ENCODE assay signal across 8 cellular contexts in the genomic region with DNA sequence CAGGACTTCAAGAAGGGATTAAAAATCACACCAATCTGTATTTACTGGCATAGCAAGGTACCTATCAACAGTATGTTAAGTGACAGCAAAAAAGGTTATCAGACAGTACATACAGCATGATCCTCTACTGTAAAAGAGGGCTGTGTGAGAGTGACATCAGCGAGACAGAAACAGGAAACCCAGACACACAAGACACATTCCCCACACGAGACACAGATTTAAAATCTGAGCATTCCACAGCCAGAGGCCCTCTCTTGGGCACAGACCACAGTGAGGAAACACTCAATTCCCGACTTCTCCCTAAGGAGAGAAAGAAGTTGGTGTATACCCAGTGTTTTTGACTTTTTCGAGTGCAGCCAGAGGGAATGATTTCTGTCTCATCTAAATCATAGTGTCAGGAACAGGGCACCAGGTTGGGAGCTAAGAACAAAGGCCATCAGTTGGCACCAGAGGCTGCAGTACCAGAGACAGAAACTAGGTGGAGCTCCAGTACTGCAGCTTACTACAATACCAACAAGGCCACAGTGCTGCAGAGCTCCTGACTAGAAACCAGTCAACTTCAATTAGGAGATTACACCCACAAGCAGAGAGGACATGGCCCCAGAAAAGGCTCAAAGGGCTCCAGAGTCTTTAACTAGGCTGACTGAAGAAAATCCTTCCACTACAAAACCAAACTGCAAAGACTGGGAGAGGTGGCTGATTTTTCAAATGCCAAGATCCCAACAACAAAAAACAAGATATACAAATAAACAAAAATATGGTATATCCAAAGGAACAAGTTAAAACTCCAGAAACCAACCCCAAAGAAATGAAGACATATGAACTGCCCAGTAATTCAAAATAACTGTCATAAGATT. TPM values are rescaled to one million over a fixed set of nuclear protein-coding genes. Genes with fewer than 3 reads are reported as not detected.
A peak's percentile ranks its signal among the peaks of the same experiment; 100 is the strongest.
DNase-seq lines count a peak whose midpoint lies in the region; ATAC-seq, FAIRE-seq and TF ChIP-seq lines count a peak whose summit lies in the region.

No MANE protein-coding gene starts in this region.

- FAIRE-seq in RCC 7860 (lab: Jason Lieb, UNC): no peak

- H3F3A ChIP-seq in Loucy (ENCODE audit: low read depth) (no peaks in the 10 kb centered on the region), neural progenitor cell (ENCODE audit: low read depth) (no peaks in the 10 kb centered on the region)

- no peak overlapping the region for H3K27ac ChIP-seq in neural progenitor cell
- H3K27ac ChIP-seq in substantia nigra (ENCODE audit: low read depth, low read length, poor library complexity, severe bottlenecking): peak overlapping the region; percentile 39

- H2AFZ ChIP-seq in Loucy (ENCODE audit: low read length) (no peak overlapping the region), neural progenitor cell (replicated peaks) (peak overlapping the region; percentile 78)

- ATAC-seq in activated T-cell treated with anti-CD3 and anti-CD28 coated beads, Interleukin-2, amount 50 U/mL, for 4 hours: peak; percentile 93 to 95

- peaks cover 32% of the 10 kb centered on the region for H3K36me3 Mint-ChIP-seq in activated T-cell treated with anti-CD3 and anti-CD28 coated beads, Interleukin-2, amount 50 U/mL, for 4 hours (ENCODE audit: insufficient read depth)
- H3K36me3 Mint-ChIP-seq in neural progenitor cell: peaks cover 2% of the 10 kb centered on the region

- H3K4me3 Mint-ChIP-seq in activated T-cell treated with anti-CD3 and anti-CD28 coated beads, Interleukin-2, amount 50 U/mL, for 4 hours: peak overlapping the region; percentile 12
- H3K4me3 Mint-ChIP-seq in neural progenitor cell: no peak overlapping the region

- no peaks in the 10 kb centered on the region for H3K27me3 Mint-ChIP-seq in activated T-cell treated with anti-CD3 and anti-CD28 coated beads, Interleukin-2, amount 50 U/mL, for 4 hours (ENCODE audit: low read depth)
- H3K27me3 Mint-ChIP-seq in neural progenitor cell (ENCODE audit: insufficient read depth, low read depth): no peaks in the 10 kb centered on the region

- no peaks in the 10 kb centered on the region for H3K9me2 ChIP-seq in Loucy (replicated peaks; ENCODE audit: low read depth, low read length)

- no peak overlapping the region for H3K9ac ChIP-seq in Loucy (ENCODE audit: low read depth, low read length, poor library complexity, severe bottlenecking)
- H3K9ac ChIP-seq in neural progenitor cell: no peak overlapping the region

- peak overlapping the region; percentile 34 for H3K27ac Mint-ChIP-seq in neural progenitor cell

- TF ChIP-seq CTCF in Loucy (conservative IDR thresholded peaks at IDR 0.05; ENCODE audit: low read length) (peak; percentile 99), fibroblast of mammary gland (conservative IDR thresholded peaks at IDR 0.05; ENCODE audit: control insufficient read depth, insufficient read depth, low read depth, low read length) (peak; percentile 100), neural progenitor cell (IDR thresholded peaks at IDR 0.05) (peak; percentile 99)

- DNase-seq in Ammon's horn (ENCODE audit: low spot score): peak; percentile 86
- peak; percentile 8 for DNase-seq in GM19240 (ENCODE audit: insufficient read length, low spot score)
- DNase-seq in RCC 7860 (ENCODE audit: low spot score): peak; percentile 66
- DNase-seq in activated T-cell treated with anti-CD3 and anti-CD28 coated beads, Interleukin-2, amount 50 U/mL, for 4 hours: peak; percentile 83
- DNase-seq in fibroblast of mammary gland (ENCODE audit: low read depth): peak; percentile 78
- DNase-seq in neural progenitor cell (ENCODE audit: low spot score): peak; percentile 86
- DNase-seq in substantia nigra (lab: John Stamatoyannopoulos, UW): peak in 45 of 49 donors; percentile 15 to 84 (median 67)

- H3K9me3 Mint-ChIP-seq in activated T-cell treated with anti-CD3 and anti-CD28 coated beads, Interleukin-2, amount 50 U/mL, for 4 hours: no peaks in the 10 kb centered on the region
- no peaks in the 10 kb centered on the region for H3K9me3 Mint-ChIP-seq in neural progenitor cell

- H3K4me2 ChIP-seq in Loucy (ENCODE audit: low read depth, low read length, poor library complexity, severe bottlenecking) (no peak overlapping the region), neural progenitor cell (no peak overlapping the region)

- H3K27me3 ChIP-seq in Loucy (ENCODE audit: insufficient read depth, low read length, poor library complexity, severe bottlenecking): no peaks in the 10 kb centered on the region
- H3K27me3 ChIP-seq in neural progenitor cell: no peaks in the 10 kb centered on the region

- no peaks in the 10 kb centered on the region for H4K20me1 ChIP-seq in Loucy (ENCODE audit: insufficient read depth, low read length, poor library complexity, severe bottlenecking)
- no peaks in the 10 kb centered on the region for H4K20me1 ChIP-seq in neural progenitor cell (ENCODE audit: low read depth)

- H3K4me3 ChIP-seq in Loucy (ENCODE audit: low read length, poor library complexity, severe bottlenecking): no peak overlapping the region
- no peak overlapping the region for H3K4me3 ChIP-seq in fibroblast of mammary gland (ENCODE audit: control insufficient read depth, low read depth, low read length)
- no peak overlapping the region for H3K4me3 ChIP-seq in neural progenitor cell

- H3K36me3 ChIP-seq in Loucy (ENCODE audit: insufficient read depth, low read length): peaks cover 14% of the 10 kb centered on the region; the same call in 1 of the 2 replicates
- no peaks in the 10 kb centered on the region for H3K36me3 ChIP-seq in neural progenitor cell

- H3K9me3 ChIP-seq in Loucy (ENCODE audit: insufficient read depth, low read depth, low read length) (no peaks in the 10 kb centered on the region), neural progenitor cell (ENCODE audit: low read depth) (no peaks in the 10 kb centered on the region)

- H3K79me2 ChIP-seq in Loucy (ENCODE audit: insufficient read depth, low read length) (no peaks in the 10 kb centered on the region), neural progenitor cell (ENCODE audit: low read depth) (no peaks in the 10 kb centered on the region)

- peaks cover 2% of the 10 kb centered on the region for H3K4me1 ChIP-seq in Loucy (ENCODE audit: insufficient read depth, low read length, poor library complexity, severe bottlenecking)
- H3K4me1 ChIP-seq in neural progenitor cell: no peaks in the 10 kb centered on the region

- H3K4me1 Mint-ChIP-seq in activated T-cell treated with anti-CD3 and anti-CD28 coated beads, Interleukin-2, amount 50 U/mL, for 4 hours (ENCODE audit: low read depth): peaks cover 53% of the 10 kb centered on the region
- H3K4me1 Mint-ChIP-seq in neural progenitor cell: no peaks in the 10 kb centered on the region

RNA-seq across cellular contexts. Expression of gene UNC50, which starts 41.0 kb away (rescaled TPM):
- total RNA-seq in activated T-cell treated with anti-CD3 and anti-CD28 coated beads, Interleukin-2, amount 50 U/mL, for 4 hours: 10 to 100 TPM; 30.2 to 39.1 (median 35.9) TPM
- total RNA-seq in neural progenitor cell (ENCODE audit: low replicate concordance): 54.4 and 74.6 TPM in 2 replicates

RNA-seq across cellular contexts. Expression of gene COA5, which starts 41.1 kb away (rescaled TPM):
- 10 to 100 TPM; 14.5 to 17.6 (median 15.9) TPM for total RNA-seq in activated T-cell treated with anti-CD3 and anti-CD28 coated beads, Interleukin-2, amount 50 U/mL, for 4 hours
- 62.3 and 110 TPM in 2 replicates for total RNA-seq in neural progenitor cell (ENCODE audit: low replicate concordance)

Comparison
In these comparisons a context has a peak if more than half of its experiments do, and no peak if none do; other contexts are left out.
1. DNase-seq: peak in every context shown above with its lines; median percentile 86 in Ammon's horn; 86 in neural progenitor cell; 83 in activated T-cell treated with anti-CD3 and anti-CD28 coated beads, Interleukin-2, amount 50 U/mL, for 4 hours; 78 in fibroblast of mammary gland; 67 in substantia nigra; 66 in RCC 7860; 8 in GM19240.